Comparison of ENCODE assay signal across 1 cellular context in the genomic region with DNA sequence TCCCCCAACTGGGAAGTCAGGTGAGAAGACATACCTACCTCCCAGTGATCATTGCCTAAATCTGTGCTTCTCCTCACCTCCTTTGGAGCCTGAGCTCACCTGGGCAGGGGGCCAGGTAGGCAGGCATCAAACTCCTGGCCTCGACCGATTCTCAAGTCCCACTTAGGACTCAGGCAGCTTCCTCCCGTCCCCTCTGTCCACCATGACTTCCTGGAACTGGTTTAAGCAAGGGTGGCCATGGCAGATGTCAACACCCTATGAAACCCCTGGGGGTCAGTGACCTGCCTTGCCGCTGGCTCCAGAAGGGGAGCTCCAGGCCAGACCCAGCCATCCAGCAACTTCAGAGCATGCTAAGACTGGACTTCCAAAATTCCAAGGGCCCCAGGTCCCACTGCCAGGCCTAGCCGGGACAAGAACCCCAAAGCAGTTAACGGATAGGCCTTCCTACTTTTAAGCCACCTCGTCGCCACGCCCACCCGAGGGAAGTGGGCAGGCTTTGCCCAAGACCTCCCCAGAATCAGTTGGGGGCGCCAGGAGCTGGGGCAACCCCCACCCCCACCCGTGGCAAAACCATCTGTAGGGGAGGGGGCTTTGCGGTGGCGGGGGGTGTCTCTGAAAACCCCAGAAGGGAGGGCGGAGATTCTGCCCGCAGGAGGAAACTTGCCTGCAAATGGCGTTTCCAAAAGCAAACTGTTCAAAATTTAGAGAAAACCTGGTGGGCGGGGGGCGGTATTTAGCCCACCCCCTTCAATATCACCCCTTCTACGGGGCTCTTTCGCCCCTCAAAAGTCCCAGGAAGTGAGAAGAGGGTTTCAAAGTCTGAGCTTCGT.
TF ChIP-seq lines count a peak whose summit lies in the region.

No MANE protein-coding gene starts in this region.

TF ChIP-seq in HEK293, 187 proteins besides CTCF, POLR2A, EP300 and RAD21 (continued from another document):
- TF ChIP-seq, protein P1, sequence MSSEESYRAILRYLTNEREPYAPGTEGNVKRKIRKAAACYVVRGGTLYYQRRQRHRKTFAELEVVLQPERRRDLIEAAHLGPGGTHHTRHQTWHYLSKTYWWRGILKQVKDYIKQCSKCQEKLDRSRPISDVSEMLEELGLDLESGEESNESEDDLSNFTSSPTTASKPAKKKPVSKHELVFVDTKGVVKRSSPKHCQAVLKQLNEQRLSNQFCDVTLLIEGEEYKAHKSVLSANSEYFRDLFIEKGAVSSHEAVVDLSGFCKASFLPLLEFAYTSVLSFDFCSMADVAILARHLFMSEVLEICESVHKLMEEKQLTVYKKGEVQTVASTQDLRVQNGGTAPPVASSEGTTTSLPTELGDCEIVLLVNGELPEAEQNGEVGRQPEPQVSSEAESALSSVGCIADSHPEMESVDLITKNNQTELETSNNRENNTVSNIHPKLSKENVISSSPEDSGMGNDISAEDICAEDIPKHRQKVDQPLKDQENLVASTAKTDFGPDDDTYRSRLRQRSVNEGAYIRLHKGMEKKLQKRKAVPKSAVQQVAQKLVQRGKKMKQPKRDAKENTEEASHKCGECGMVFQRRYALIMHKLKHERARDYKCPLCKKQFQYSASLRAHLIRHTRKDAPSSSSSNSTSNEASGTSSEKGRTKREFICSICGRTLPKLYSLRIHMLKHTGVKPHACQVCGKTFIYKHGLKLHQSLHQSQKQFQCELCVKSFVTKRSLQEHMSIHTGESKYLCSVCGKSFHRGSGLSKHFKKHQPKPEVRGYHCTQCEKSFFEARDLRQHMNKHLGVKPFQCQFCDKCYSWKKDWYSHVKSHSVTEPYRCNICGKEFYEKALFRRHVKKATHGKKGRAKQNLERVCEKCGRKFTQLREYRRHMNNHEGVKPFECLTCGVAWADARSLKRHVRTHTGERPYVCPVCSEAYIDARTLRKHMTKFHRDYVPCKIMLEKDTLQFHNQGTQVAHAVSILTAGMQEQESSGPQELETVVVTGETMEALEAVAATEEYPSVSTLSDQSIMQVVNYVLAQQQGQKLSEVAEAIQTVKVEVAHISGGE (tag by site-specific recombination; conservative IDR thresholded peaks at IDR 0.05; ENCODE audit: low read depth) = no peak
- no peak for TF ChIP-seq ZNF362 (tag by site-specific recombination; IDR thresholded peaks at IDR 0.05)
- TF ChIP-seq ZNF48 (tag by site-specific recombination; IDR thresholded peaks at IDR 0.05) = no peak
- TF ChIP-seq ZNF398 (tag by site-specific recombination; IDR thresholded peaks at IDR 0.05) = no peak
- no peak for TF ChIP-seq REPIN1 (tag by site-specific recombination; IDR thresholded peaks at IDR 0.05; ENCODE audit: low read depth)
TF ChIP-seq in HEK293: peak in this region for 2.
